In genomic region chr6:6315660-6316059, GRCh38 we compare ENCODE assay signal across 9 cellular contexts. TPM values are rescaled to one million over a fixed set of nuclear protein-coding genes. Genes with fewer than 3 reads are reported as not detected.
DNase-seq lines count a peak whose midpoint lies in the region; ATAC-seq and TF ChIP-seq lines count a peak whose summit lies in the region.
"Had no signal": no experiment of that assay in that cellular context is flagged by ENCODE, and none has a peak within 500 bp of the region (broad histone marks: within the 10 kb centered on the region; RNA-seq: fewer than 3 reads in every experiment).

No MANE protein-coding gene starts in this region.

- DNase-seq in AG09319 (ENCODE audit: extremely low read depth, low read depth) (no peak), NCI-H2171 (lab: John Stamatoyannopoulos, UW) (peak; percentile 1), ascending aorta (ENCODE audit: low spot score in 2 of 2) (no peak), iris pigment epithelial cell (ENCODE audit: low read depth) (peak; percentile 44)
- peak; percentile 19 for DNase-seq in stimulated activated CD4-positive, alpha-beta T cell treated with anti-CD3 and anti-CD28 coated beads, Interleukin-4, amount 100 ng/mL, for 1 hour

- TF ChIP-seq CTCF in AG09319 (IDR thresholded peaks at IDR 0.05; ENCODE audit: low read depth, low read length) (peak; percentile 78), GM12872 (IDR thresholded peaks at IDR 0.05; ENCODE audit: insufficient read depth, low read depth, low read length) (peak; percentile 89), ascending aorta (IDR thresholded peaks at IDR 0.05) (peak; percentile 55 to 68 (median 68))

- H3K27me3 ChIP-seq in ascending aorta, result no peaks in the 10 kb centered on the region

- ATAC-seq in GM19324 (IDR thresholded peaks at IDR 0.05; ENCODE audit: low FRiP score, unreplicated experiment) (no peak), HG03571 (IDR thresholded peaks at IDR 0.05; ENCODE audit: unreplicated experiment) (no peak)

- intact Hi-C loops in ascending aorta (cut with DNase I), result loop anchor here (10.0 kb wide), 1 partner anchor 1171 kb away; no protein-coding TSS in a partner anchor

- no peak overlapping the region for H3K4me3 ChIP-seq in ascending aorta

- no peaks in the 10 kb centered on the region for H3K9me3 ChIP-seq in ascending aorta

- no peaks in the 10 kb centered on the region for H3K4me1 ChIP-seq in ascending aorta

- no peak overlapping the region for H3K27ac ChIP-seq in ascending aorta

- H3K36me3 ChIP-seq in ascending aorta, result no peaks in the 10 kb centered on the region

RNA-seq across cellular contexts. Expression of gene F13A1, which starts 4.8 kb away (rescaled TPM):
- total RNA-seq in ascending aorta, result 91.9 TPM
- total RNA-seq: HT1080 had no signal

Comparison
In these comparisons a context has a peak if more than half of its experiments do, and no peak if none do; other contexts are left out.
1. DNase-seq: peak in NCI-H2171 (single experiment), iris pigment epithelial cell (single experiment) and stimulated activated CD4-positive, alpha-beta T cell treated with anti-CD3 and anti-CD28 coated beads, Interleukin-4, amount 100 ng/mL, for 1 hour (single experiment); none in AG09319 (single experiment) and ascending aorta (0 of 2).
2. Peak in every context shown above with its lines, with median percentiles within 50 percentile points of each other: CTCF ChIP-seq.